8 cellular contexts compared by ENCODE assay signal in genomic region chr11:1310772-1311468, GRCh38. TPM values are rescaled to one million over a fixed set of nuclear protein-coding genes. Genes with fewer than 3 reads are reported as not detected.
DNase-seq lines count a peak whose midpoint lies in the region; ATAC-seq and TF ChIP-seq lines count a peak whose summit lies in the region.

No MANE protein-coding gene starts in this region.

- peak; percentile 29 for ATAC-seq in T-helper 17 cell
- ATAC-seq in HG02642 (IDR thresholded peaks at IDR 0.05; ENCODE audit: poor library complexity, unreplicated experiment): no peak
- ATAC-seq in HG02852 (IDR thresholded peaks at IDR 0.05; ENCODE audit: unreplicated experiment): no peak
- ATAC-seq in HG02759 (IDR thresholded peaks at IDR 0.05; ENCODE audit: unreplicated experiment): no peak
- ATAC-seq in sciatic nerve: no peak

- H3K27me3 Mint-ChIP-seq in T-helper 17 cell: peaks cover 6% of the 10 kb centered on the region

- no peak for TF ChIP-seq CTCF in GM20000 (IDR thresholded peaks at IDR 0.05; ENCODE audit: extremely low read depth, missing control alignments)
- TF ChIP-seq CTCF in dorsolateral prefrontal cortex (IDR thresholded peaks at IDR 0.05 in 54 of 56, conservative IDR thresholded peaks at IDR 0.05 in 2 of 56; ENCODE audit: low read depth in 1 of 56, partially characterized antibody in 56 of 56): no peak

- peaks cover 32% of the 10 kb centered on the region for H3K4me1 Mint-ChIP-seq in T-helper 17 cell

- peak overlapping the region in 30 of 59 donors; percentile 66 to 100 (median 90) for H3K4me3 ChIP-seq in dorsolateral prefrontal cortex

- intact Hi-C loops in dorsolateral prefrontal cortex (cut with DNase I) (loop anchor here in 1 of 2 donors (2.0 kb wide), 1 partner anchor 78 kb away; the partner anchor contains the start of gene BRSK2), sciatic nerve (cut with DNase I) (no loop called here)

- no peaks in the 10 kb centered on the region for H3K27me3 ChIP-seq in dorsolateral prefrontal cortex

- peak overlapping the region in 27 of 59 donors; percentile 0 to 99 (median 96) for H3K27ac ChIP-seq in dorsolateral prefrontal cortex

- peak; percentile 71 for DNase-seq in GM20000 (ENCODE audit: low spot score)
- no peak for DNase-seq in T-helper 17 cell
- DNase-seq in dorsolateral prefrontal cortex: no peak
- DNase-seq in stimulated activated CD4-positive, alpha-beta T cell treated with anti-CD3 and anti-CD28 coated beads, Interleukin-4, amount 100 ng/mL, for 24 hours: peak; percentile 53
- DNase-seq in sciatic nerve (ENCODE audit: low spot score): no peak

- H3K27ac Mint-ChIP-seq in T-helper 17 cell: peak overlapping the region; percentile 96

- H3K36me3 Mint-ChIP-seq in T-helper 17 cell (ENCODE audit: low read depth): peaks cover 5% of the 10 kb centered on the region

- peak overlapping the region; percentile 85 for H3K4me3 Mint-ChIP-seq in T-helper 17 cell

- no peaks in the 10 kb centered on the region for H3K9me3 ChIP-seq in T-helper 17 cell (ENCODE audit: control insufficient read depth, low read length, poor library complexity, severe bottlenecking)

RNA-seq across cellular contexts. Expression of gene TOLLIP, which starts 1.5 kb away (rescaled TPM):
- total RNA-seq in T-helper 17 cell: 10 to 100 TPM; 40.2 to 56.3 TPM
- 100 to 1,000 TPM; 129 to 348 (median 261) TPM for total RNA-seq in dorsolateral prefrontal cortex
- 60.5 TPM for total RNA-seq in sciatic nerve

Comparison
In these comparisons a context has a peak if more than half of its experiments do, and no peak if none do; other contexts are left out.
1. DNase-seq: peak in GM20000 (single experiment) and stimulated activated CD4-positive, alpha-beta T cell treated with anti-CD3 and anti-CD28 coated beads, Interleukin-4, amount 100 ng/mL, for 24 hours (single experiment); none in T-helper 17 cell (0 of 3), dorsolateral prefrontal cortex (0 of 10) and sciatic nerve (single experiment).